Comparison of ENCODE assay signal across 1 cellular context in the genomic region with DNA sequence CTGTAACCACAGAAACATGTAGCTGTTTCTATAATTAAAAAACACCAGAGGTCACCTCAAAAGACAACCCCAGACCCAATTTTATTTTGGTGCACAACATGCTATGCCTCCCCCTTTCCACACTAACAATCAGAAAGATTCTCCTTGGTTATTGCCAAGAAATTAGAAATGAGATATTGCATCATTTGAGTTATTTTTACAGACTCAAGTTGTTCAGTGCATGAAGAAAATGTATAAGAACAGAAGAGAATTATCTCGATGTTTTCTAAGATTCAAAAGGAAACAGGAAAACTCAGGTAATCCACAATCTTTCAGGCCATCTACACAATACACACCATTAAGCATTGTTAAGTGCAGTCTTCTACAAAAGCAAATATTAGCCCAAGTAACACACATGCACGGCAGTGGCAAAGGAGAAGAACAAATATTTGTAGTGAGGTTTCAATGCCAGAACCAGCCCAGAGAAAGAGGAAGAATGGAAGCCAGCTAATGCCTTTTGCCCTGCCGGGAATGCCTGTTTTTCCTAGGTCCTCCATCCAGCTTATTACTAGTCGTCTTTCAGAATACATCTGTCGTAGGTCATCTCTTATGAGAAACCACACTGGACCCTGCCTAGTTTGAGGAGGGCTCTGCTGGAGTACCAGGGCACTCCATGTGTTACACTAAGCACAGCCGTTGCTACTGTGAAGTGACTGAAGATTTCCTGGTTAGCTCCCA.
TF ChIP-seq lines count a peak whose summit lies in the region.

No MANE protein-coding gene starts in this region.

TF ChIP-seq in HepG2, 621 proteins besides CTCF, POLR2A, EP300 and RAD21 (continued from another document and continues in another):
- TF ChIP-seq ZNF512B (CRISPR knock-in tag; IDR thresholded peaks at IDR 0.05; ENCODE audit: borderline replicate concordance) (peak; percentile 79; the same call in 1 of the 2 replicates), ZBTB25 (CRISPR knock-in tag; IDR thresholded peaks at IDR 0.05) (0 out of 2 replicates have a peak, but pooled peaks have one; percentile 67), KAT8 (CRISPR knock-in tag; IDR thresholded peaks at IDR 0.05) (peak; percentile 70; the same call in 1 of the 2 replicates), GLI4 (CRISPR knock-in tag; IDR thresholded peaks at IDR 0.05; ENCODE audit: borderline replicate concordance) (no peak), ZFAT (CRISPR knock-in tag; conservative IDR thresholded peaks at IDR 0.05) (no peak), ZXDC (CRISPR knock-in tag; IDR thresholded peaks at IDR 0.05) (no peak), RXRA (CRISPR knock-in tag; IDR thresholded peaks at IDR 0.05) (peak; percentile 41; the same call in 1 of the 2 replicates), ZNF766 (CRISPR knock-in tag; IDR thresholded peaks at IDR 0.05; ENCODE audit: borderline replicate concordance) (peak; percentile 76), FOXM1 (CRISPR knock-in tag; IDR thresholded peaks at IDR 0.05) (no peak), SNAPC2 (CRISPR knock-in tag; IDR thresholded peaks at IDR 0.05) (peak; percentile 26; the same call in 1 of the 2 replicates), ZMYM4 (CRISPR knock-in tag; IDR thresholded peaks at IDR 0.05) (peak; percentile 89), SP140L (CRISPR knock-in tag; IDR thresholded peaks at IDR 0.05; ENCODE audit: borderline replicate concordance) (0 out of 2 replicates have a peak, but pooled peaks have one; percentile 10), ASH2L (IDR thresholded peaks at IDR 0.05; ENCODE audit: insufficient read length, low read depth, low read length) (peak; percentile 70), PPARG (CRISPR knock-in tag; conservative IDR thresholded peaks at IDR 0.05) (peak; percentile 40; the same call in 1 of the 2 replicates), ZNF788 (CRISPR knock-in tag; IDR thresholded peaks at IDR 0.05; ENCODE audit: borderline replicate concordance) (peak; percentile 53; the same call in 1 of the 2 replicates), PHF5A (CRISPR knock-in tag; IDR thresholded peaks at IDR 0.05; ENCODE audit: low read depth, unreplicated experiment) (no peak), ZNF24 (IDR thresholded peaks at IDR 0.05) (no peak), ATF1 (CRISPR knock-in tag; IDR thresholded peaks at IDR 0.05) (peak; percentile 71; the same call in 1 of the 2 replicates), BRD4 (CRISPR knock-in tag; IDR thresholded peaks at IDR 0.05) (peak; percentile 34; the same call in 1 of the 2 replicates), HMG20A (CRISPR knock-in tag; IDR thresholded peaks at IDR 0.05; ENCODE audit: borderline replicate concordance) (peak; percentile 99), ZNF749 (CRISPR knock-in tag; IDR thresholded peaks at IDR 0.05; ENCODE audit: borderline replicate concordance) (no peak), ZBTB20 (CRISPR knock-in tag; IDR thresholded peaks at IDR 0.05; ENCODE audit: borderline replicate concordance, low read depth) (peak; percentile 94), ISL2 (CRISPR knock-in tag; IDR thresholded peaks at IDR 0.05) (peak; percentile 100), ZFP62 (CRISPR knock-in tag; IDR thresholded peaks at IDR 0.05) (no peak), HNF4G (IDR thresholded peaks at IDR 0.05; ENCODE audit: borderline replicate concordance, low read depth, low read length) (peak; percentile 60), HNF4G (CRISPR knock-in tag; IDR thresholded peaks at IDR 0.05; ENCODE audit: borderline replicate concordance, low read depth) (no peak), ZNF264 (CRISPR knock-in tag; IDR thresholded peaks at IDR 0.05) (no peak; the same call in 1 of the 2 replicates), SIN3B (IDR thresholded peaks at IDR 0.05; ENCODE audit: low read length) (no peak), ZNF598 (CRISPR knock-in tag; IDR thresholded peaks at IDR 0.05; ENCODE audit: borderline replicate concordance) (no peak), ZNF569 (CRISPR knock-in tag; IDR thresholded peaks at IDR 0.05; ENCODE audit: borderline replicate concordance) (no peak), TCF12 (IDR thresholded peaks at IDR 0.05) (no peak), TCF12 (CRISPR knock-in tag; IDR thresholded peaks at IDR 0.05) (no peak), ATF4 (CRISPR knock-in tag; IDR thresholded peaks at IDR 0.05) (peak; percentile 67 to 69; a peak in 3 of 4 replicates), ZNF615 (CRISPR knock-in tag; IDR thresholded peaks at IDR 0.05; ENCODE audit: borderline replicate concordance) (no peak), FOSL2 (CRISPR knock-in tag; IDR thresholded peaks at IDR 0.05) (peak; percentile 80), HNRNPUL1 (IDR thresholded peaks at IDR 0.05; ENCODE audit: low read depth, low read length) (no peak), FOXC1 (CRISPR knock-in tag; IDR thresholded peaks at IDR 0.05; ENCODE audit: borderline replicate concordance) (no peak), ZNF451 (CRISPR knock-in tag; IDR thresholded peaks at IDR 0.05) (no peak), SMAD1 (CRISPR knock-in tag; IDR thresholded peaks at IDR 0.05; ENCODE audit: borderline replicate concordance, low read depth) (no peak), ZNF530 (CRISPR knock-in tag; IDR thresholded peaks at IDR 0.05; ENCODE audit: low read depth) (no peak), ZNF652 (CRISPR knock-in tag; IDR thresholded peaks at IDR 0.05; ENCODE audit: borderline replicate concordance, low read depth) (peak; percentile 58; the same call in 1 of the 2 replicates), CEBPG (CRISPR knock-in tag; IDR thresholded peaks at IDR 0.05) (peak; percentile 64), ZGPAT (CRISPR knock-in tag; IDR thresholded peaks at IDR 0.05) (peak; percentile 92), CBX5 (CRISPR knock-in tag; IDR thresholded peaks at IDR 0.05; ENCODE audit: borderline replicate concordance) (peak; percentile 37; the same call in 1 of the 2 replicates), JUN (CRISPR knock-in tag; IDR thresholded peaks at IDR 0.05) (peak; percentile 64; the same call in 1 of the 2 replicates)
- TF ChIP-seq, protein P1, sequence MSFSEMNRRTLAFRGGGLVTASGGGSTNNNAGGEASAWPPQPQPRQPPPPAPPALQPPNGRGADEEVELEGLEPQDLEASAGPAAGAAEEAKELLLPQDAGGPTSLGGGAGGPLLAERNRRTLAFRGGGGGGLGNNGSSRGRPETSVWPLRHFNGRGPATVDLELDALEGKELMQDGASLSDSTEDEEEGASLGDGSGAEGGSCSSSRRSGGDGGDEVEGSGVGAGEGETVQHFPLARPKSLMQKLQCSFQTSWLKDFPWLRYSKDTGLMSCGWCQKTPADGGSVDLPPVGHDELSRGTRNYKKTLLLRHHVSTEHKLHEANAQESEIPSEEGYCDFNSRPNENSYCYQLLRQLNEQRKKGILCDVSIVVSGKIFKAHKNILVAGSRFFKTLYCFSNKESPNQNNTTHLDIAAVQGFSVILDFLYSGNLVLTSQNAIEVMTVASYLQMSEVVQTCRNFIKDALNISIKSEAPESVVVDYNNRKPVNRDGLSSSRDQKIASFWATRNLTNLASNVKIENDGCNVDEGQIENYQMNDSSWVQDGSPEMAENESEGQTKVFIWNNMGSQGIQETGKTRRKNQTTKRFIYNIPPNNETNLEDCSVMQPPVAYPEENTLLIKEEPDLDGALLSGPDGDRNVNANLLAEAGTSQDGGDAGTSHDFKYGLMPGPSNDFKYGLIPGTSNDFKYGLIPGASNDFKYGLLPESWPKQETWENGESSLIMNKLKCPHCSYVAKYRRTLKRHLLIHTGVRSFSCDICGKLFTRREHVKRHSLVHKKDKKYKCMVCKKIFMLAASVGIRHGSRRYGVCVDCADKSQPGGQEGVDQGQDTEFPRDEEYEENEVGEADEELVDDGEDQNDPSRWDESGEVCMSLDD (CRISPR knock-in tag; IDR thresholded peaks at IDR 0.05; ENCODE audit: borderline replicate concordance): no peak
- TF ChIP-seq, protein P2, sequence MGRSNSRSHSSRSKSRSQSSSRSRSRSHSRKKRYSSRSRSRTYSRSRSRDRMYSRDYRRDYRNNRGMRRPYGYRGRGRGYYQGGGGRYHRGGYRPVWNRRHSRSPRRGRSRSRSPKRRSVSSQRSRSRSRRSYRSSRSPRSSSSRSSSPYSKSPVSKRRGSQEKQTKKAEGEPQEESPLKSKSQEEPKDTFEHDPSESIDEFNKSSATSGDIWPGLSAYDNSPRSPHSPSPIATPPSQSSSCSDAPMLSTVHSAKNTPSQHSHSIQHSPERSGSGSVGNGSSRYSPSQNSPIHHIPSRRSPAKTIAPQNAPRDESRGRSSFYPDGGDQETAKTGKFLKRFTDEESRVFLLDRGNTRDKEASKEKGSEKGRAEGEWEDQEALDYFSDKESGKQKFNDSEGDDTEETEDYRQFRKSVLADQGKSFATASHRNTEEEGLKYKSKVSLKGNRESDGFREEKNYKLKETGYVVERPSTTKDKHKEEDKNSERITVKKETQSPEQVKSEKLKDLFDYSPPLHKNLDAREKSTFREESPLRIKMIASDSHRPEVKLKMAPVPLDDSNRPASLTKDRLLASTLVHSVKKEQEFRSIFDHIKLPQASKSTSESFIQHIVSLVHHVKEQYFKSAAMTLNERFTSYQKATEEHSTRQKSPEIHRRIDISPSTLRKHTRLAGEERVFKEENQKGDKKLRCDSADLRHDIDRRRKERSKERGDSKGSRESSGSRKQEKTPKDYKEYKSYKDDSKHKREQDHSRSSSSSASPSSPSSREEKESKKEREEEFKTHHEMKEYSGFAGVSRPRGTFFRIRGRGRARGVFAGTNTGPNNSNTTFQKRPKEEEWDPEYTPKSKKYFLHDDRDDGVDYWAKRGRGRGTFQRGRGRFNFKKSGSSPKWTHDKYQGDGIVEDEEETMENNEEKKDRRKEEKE (IDR thresholded peaks at IDR 0.05): no peak
